In genomic region chr3:42719002-42719401, GRCh38 we compare ENCODE assay signal across 21 cellular contexts. TPM values are rescaled to one million over a fixed set of nuclear protein-coding genes. Genes with fewer than 3 reads are reported as not detected.
A peak's percentile ranks its signal among the peaks of the same experiment; 100 is the strongest.
DNase-seq lines count a peak whose midpoint lies in the region; ATAC-seq and TF ChIP-seq lines count a peak whose summit lies in the region.
"Had no signal": no experiment of that assay in that cellular context is flagged by ENCODE, and none has a peak within 500 bp of the region (broad histone marks: within the 10 kb centered on the region; RNA-seq: fewer than 3 reads in every experiment).

No MANE protein-coding gene starts in this region.

- H3K4me3 ChIP-seq in heart left ventricle (no peak overlapping the region), left ventricle myocardium inferior (no peak overlapping the region), gastrocnemius medialis (no peak overlapping the region), PC-9 (no peak overlapping the region)
- H3K4me3 ChIP-seq: HAP-1, MG63, SJCRH30 had no signal

- CTCF ChIA-PET in PC-9 (lab: Charles Lee): no interaction called here

- H3K27ac ChIP-seq in heart left ventricle (peak overlapping the region in 11 of 12 donors; percentile 7 to 79 (median 46)), left ventricle myocardium inferior (replicated peaks) (peak overlapping the region; percentile 67), gastrocnemius medialis (peak overlapping the region in 3 of 4 donors; percentile 17 to 77 (median 35)), PC-9 (no peak overlapping the region)
- H3K27ac ChIP-seq: SJCRH30 had no signal

- no peaks in the 10 kb centered on the region for H3K79me2 ChIP-seq in PC-9 (ENCODE audit: low read depth)

- H3K27me3 ChIP-seq in heart left ventricle (peaks cover 0 to 2% (median 0%) of the 10 kb centered on the region in 9 donors), left ventricle myocardium inferior (ENCODE audit: low read depth) (no peaks in the 10 kb centered on the region), gastrocnemius medialis (no peaks in the 10 kb centered on the region), PC-9 (ENCODE audit: insufficient read depth, low read depth) (no peaks in the 10 kb centered on the region)
- H3K27me3 ChIP-seq: BE2C, MG63, SJCRH30 had no signal

- POLR2A ChIA-PET in PC-9 (lab: Charles Lee; ENCODE audit: unreplicated experiment): no interaction called here

- no TSS peak for BruUV-seq in PC-9 (replicated peaks; lab: Mats Ljungman, UMichigan)

- H2AFZ ChIP-seq in PC-9: no peak overlapping the region

- H4K20me1 ChIP-seq in PC-9 (ENCODE audit: insufficient read depth): no peaks in the 10 kb centered on the region

- no peaks in the 10 kb centered on the region for H3K9me3 ChIP-seq in heart left ventricle
- H3K9me3 ChIP-seq in left ventricle myocardium inferior (replicated peaks): no peaks in the 10 kb centered on the region
- H3K9me3 ChIP-seq in gastrocnemius medialis: no peaks in the 10 kb centered on the region
- no peaks in the 10 kb centered on the region for H3K9me3 ChIP-seq in PC-9 (ENCODE audit: insufficient read depth, low read depth)
- H3K9me3 ChIP-seq: BE2C, HAP-1, MG63, SJCRH30 had no signal

- H3K36me3 ChIP-seq in heart left ventricle (no peaks in the 10 kb centered on the region), left ventricle myocardium inferior (no peaks in the 10 kb centered on the region), gastrocnemius medialis (no peaks in the 10 kb centered on the region), PC-9 (ENCODE audit: low read depth) (no peaks in the 10 kb centered on the region)
- H3K36me3 ChIP-seq: BE2C, HAP-1, MG63, SJCRH30 had no signal

- no peaks in the 10 kb centered on the region for H3F3A ChIP-seq in PC-9 (ENCODE audit: insufficient read depth, low read depth)

- peak in 2 of 5 donors; percentile 4 to 13 for DNase-seq in heart left ventricle
- no peak for DNase-seq in Right ventricle myocardium inferior (ENCODE audit: missing footprints)
- DNase-seq in left ventricle myocardium inferior: no peak
- DNase-seq in gastrocnemius medialis: peak in 1 of 2 donors; percentile 5
- no peak for DNase-seq in NCI-H187 (lab: John Stamatoyannopoulos, UW)
- DNase-seq in PC-9: no peak
- DNase-seq: BE2C, EL, GF-D8, Kasumi-1, MG63, NCI-H1417, NCI-H187 treated with DMSO at 0.1 percent for 48 hours, NCI-H2107, NCI-H446 treated with DMSO at 0.1 percent for 48 hours, NCI-H69, SJCRH30 had no signal

- in situ Hi-C loops in gastrocnemius medialis (cut with MboI; ENCODE audit: low sequenced_read_pairs in 4 of 4): no loop called here

- TF ChIP-seq POLR2A in heart left ventricle (IDR thresholded peaks at IDR 0.05) (no peak), gastrocnemius medialis (IDR thresholded peaks at IDR 0.05) (no peak)

- H3K9me2 ChIP-seq in PC-9 (ENCODE audit: insufficient read depth): no peaks in the 10 kb centered on the region

- ATAC-seq in heart left ventricle (peak in 3 of 4 donors; percentile 36 to 43 (median 38)), Right ventricle myocardium inferior (no peak), gastrocnemius medialis (no peak), HG03457 (IDR thresholded peaks at IDR 0.05; ENCODE audit: unreplicated experiment) (no peak)
- ATAC-seq: Panc1 had no signal

- intact Hi-C loops in heart left ventricle (cut with DNase I) (no loop called here), Right ventricle myocardium inferior (cut with DNase I) (no loop called here), left ventricle myocardium inferior (cut with micrococcal nuclease) (no loop called here), gastrocnemius medialis (cut with DNase I; ENCODE audit: low total_unique reads) (no loop called here), PC-9 (cut with micrococcal nuclease; ENCODE audit: unreplicated experiment) (no loop called here)

- WGBS in heart left ventricle, 4 donors: 28 to 50% (median 36%) methylated on average over 6 of the region's 6 CpGs

- no peak overlapping the region for H3K4me2 ChIP-seq in PC-9

- peaks cover 0 to 30% (median 2%) of the 10 kb centered on the region in 12 donors for H3K4me1 ChIP-seq in heart left ventricle
- H3K4me1 ChIP-seq in left ventricle myocardium inferior: peaks cover 24% of the 10 kb centered on the region
- H3K4me1 ChIP-seq in gastrocnemius medialis: peaks cover 22 to 25% of the 10 kb centered on the region in 2 donors
- H3K4me1 ChIP-seq in PC-9 (replicated peaks; ENCODE audit: insufficient read depth): no peaks in the 10 kb centered on the region
- H3K4me1 ChIP-seq: BE2C, SJCRH30 had no signal

- no peak for TF ChIP-seq CTCF in heart left ventricle (IDR thresholded peaks at IDR 0.05)
- TF ChIP-seq CTCF in left ventricle myocardium inferior (IDR thresholded peaks at IDR 0.05; ENCODE audit: borderline replicate concordance): no peak
- TF ChIP-seq CTCF in gastrocnemius medialis (IDR thresholded peaks at IDR 0.05 in 4 of 5, conservative IDR thresholded peaks at IDR 0.05 in 1 of 5): no peak
- no peak for TF ChIP-seq CTCF in PC-9 (conservative IDR thresholded peaks at IDR 0.05)

RNA-seq across cellular contexts. Expression of gene HHATL, which starts 16.4 kb away (rescaled TPM):
- total RNA-seq in heart left ventricle: 100 to 1,000 TPM; 305 to 823 (median 538) TPM
- polyA plus RNA-seq in heart left ventricle: 1,000 to 10,000 TPM in 1 of 2 donors, 100 to 1,000 TPM in 1; 188 to 1,023 TPM
- total RNA-seq in Right ventricle myocardium inferior: 440 TPM
- 552 TPM for total RNA-seq in left ventricle myocardium inferior
- 100 to 1,000 TPM in 2 of 4 donors, 10 to 100 TPM in 2; 78.0 to 309 (median 164) TPM for total RNA-seq in gastrocnemius medialis
- not detected in 2 replicates for total RNA-seq in PC-9 (2021)
- total RNA-seq: A673, SJCRH30 had no signal

RNA-seq across cellular contexts. Expression of gene KLHL40, which starts 33.7 kb away (rescaled TPM):
- 1 to 10 TPM in 2 of 9 donors, under 1 TPM in 6, not detected in 1; 0.19 to 5.6 (median 0.73) TPM for total RNA-seq in heart left ventricle
- 1 to 10 TPM in 1 of 2 donors, under 1 TPM in 1; 0.61 to 6.8 TPM for polyA plus RNA-seq in heart left ventricle
- not detected for total RNA-seq in Right ventricle myocardium inferior
- total RNA-seq in left ventricle myocardium inferior: 0.22 TPM
- 100 to 1,000 TPM; 197 to 682 (median 397) TPM for total RNA-seq in gastrocnemius medialis
- not detected in 2 replicates for total RNA-seq in PC-9 (2021)
- total RNA-seq: A673 had no signal

RNA-seq across cellular contexts. Expression of gene CCDC13, which starts 54.1 kb away (rescaled TPM):
- 1 to 10 TPM in 1 of 9 donors, under 1 TPM in 7, not detected in 1; 0.44 to 1.4 (median 0.83) TPM for total RNA-seq in heart left ventricle
- 1 to 10 TPM in 1 of 2 donors, under 1 TPM in 1; 0.53 to 1.1 TPM for polyA plus RNA-seq in heart left ventricle
- total RNA-seq in Right ventricle myocardium inferior: 0.41 TPM
- 0.41 TPM for total RNA-seq in left ventricle myocardium inferior
- 1 to 10 TPM in 2 of 4 donors, under 1 TPM in 2; 0.12 to 1.5 (median 1.1) TPM for total RNA-seq in gastrocnemius medialis
- 0.41 TPM in 1 of 2 replicates, not detected in the other for total RNA-seq in PC-9 (2021)
- total RNA-seq: A673 had no signal

Comparison
In these comparisons a context has a peak if more than half of its experiments do, and no peak if none do; other contexts are left out.
1. ATAC-seq: peak in heart left ventricle (3 of 4); none in Right ventricle myocardium inferior (single experiment), gastrocnemius medialis (0 of 2) and HG03457 (single experiment).
2. RNA of gene HHATL, which starts 16.4 kb away (total RNA-seq): 552 TPM in left ventricle myocardium inferior (single experiment), 305 to 823 TPM in heart left ventricle, 440 TPM in Right ventricle myocardium inferior (single experiment) and 78.0 to 309 TPM in gastrocnemius medialis; not detected in PC-9; every median in the first group is over 10 times any median in the second.
3. RNA of gene KLHL40, which starts 33.7 kb away (total RNA-seq): 197 to 682 TPM in gastrocnemius medialis; 0.19 to 5.6 TPM in heart left ventricle, 0.22 TPM in left ventricle myocardium inferior (single experiment), not detected in Right ventricle myocardium inferior (single experiment) and not detected in PC-9; every median in the first group is over 10 times any median in the second.